In the genomic region with DNA sequence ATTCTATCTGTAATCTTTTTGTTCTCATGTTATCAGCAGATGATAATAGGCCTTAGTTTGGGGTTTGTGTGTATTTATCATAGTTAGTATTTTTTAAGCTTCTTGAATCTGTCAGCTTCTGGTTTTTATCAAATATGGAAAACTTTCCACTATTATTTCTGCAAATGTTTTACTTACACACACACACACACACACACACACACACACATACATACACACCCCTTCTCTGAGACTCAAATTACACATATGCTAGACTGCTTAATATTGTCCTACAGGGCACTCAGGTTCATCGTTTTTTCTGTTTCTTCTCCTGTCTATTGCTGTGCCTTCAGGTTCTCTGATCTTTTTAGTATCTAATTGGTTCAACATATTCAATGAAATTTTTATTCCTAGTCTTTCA, we compare ENCODE assay signal across 14 cellular contexts.
DNase-seq lines count a peak whose midpoint lies in the region; ATAC-seq, FAIRE-seq and TF ChIP-seq lines count a peak whose summit lies in the region.
"Had no signal": no experiment of that assay in that cellular context is flagged by ENCODE, and none has a peak within 500 bp of the region (broad histone marks: within the 10 kb centered on the region; RNA-seq: fewer than 3 reads in every experiment).

No MANE protein-coding gene starts in this region.

- no peak for TF ChIP-seq CTCF in lower leg skin (IDR thresholded peaks at IDR 0.05)

- WGBS in lower leg skin, 2 donors, result 77 to 85% methylated on average over 1 of the region's 1 CpG

- DNase-seq in GM19239 (ENCODE audit: insufficient read length, low spot score), result no peak
- DNase-seq in NCI-H69 (lab: John Stamatoyannopoulos, UW), result peak; percentile 56
- DNase-seq in erythroblast (lab: John Stamatoyannopoulos, UW), result peak; percentile 36 to 59
- peak; percentile 48 for DNase-seq in iris pigment epithelial cell (ENCODE audit: low read depth)
- DNase-seq in lower leg skin (ENCODE audit: low spot score in 2 of 2), result no peak
- no peak for DNase-seq in LoVo (ENCODE audit: low spot score)
- DNase-seq in HTR-8/SVneo (ENCODE audit: insufficient read length, low spot score), result no peak
- DNase-seq: CD4-positive, alpha-beta T cell; H9; NCI-H146; NCI-H345; NCI-H526; NK-92 treated with Interleukin-12 subunit alpha and Interleukin-12 subunit beta, amount 100 ng/mL, for 24 hours had no signal

- intact Hi-C loops in lower leg skin (cut with DNase I; ENCODE audit: low total_unique reads), result no loop called here

- ATAC-seq in GM18867 (IDR thresholded peaks at IDR 0.05; ENCODE audit: unreplicated experiment), result no peak

- peak; percentile 33 for FAIRE-seq in GM19239 (lab: Jason Lieb, UNC)
- FAIRE-seq in HTR-8/SVneo (lab: Jason Lieb, UNC), result no peak

- no peak overlapping the region for H3K4me3 ChIP-seq in lower leg skin (ENCODE audit: low read depth, poor library complexity, severe bottlenecking)

- TF ChIP-seq POLR2A in erythroblast (IDR thresholded peaks at IDR 0.05; ENCODE audit: low read length), result no peak
- TF ChIP-seq POLR2A in lower leg skin (IDR thresholded peaks at IDR 0.05), result no peak

Comparison
In these comparisons a context has a peak if more than half of its experiments do, and no peak if none do; other contexts are left out.
1. DNase-seq: peak in NCI-H69 (single experiment), erythroblast (2 of 2) and iris pigment epithelial cell (single experiment); none in GM19239 (single experiment), lower leg skin (0 of 2), LoVo (single experiment) and HTR-8/SVneo (single experiment).